Comparison of ENCODE assay signal across 2 cellular contexts in the genomic region with DNA sequence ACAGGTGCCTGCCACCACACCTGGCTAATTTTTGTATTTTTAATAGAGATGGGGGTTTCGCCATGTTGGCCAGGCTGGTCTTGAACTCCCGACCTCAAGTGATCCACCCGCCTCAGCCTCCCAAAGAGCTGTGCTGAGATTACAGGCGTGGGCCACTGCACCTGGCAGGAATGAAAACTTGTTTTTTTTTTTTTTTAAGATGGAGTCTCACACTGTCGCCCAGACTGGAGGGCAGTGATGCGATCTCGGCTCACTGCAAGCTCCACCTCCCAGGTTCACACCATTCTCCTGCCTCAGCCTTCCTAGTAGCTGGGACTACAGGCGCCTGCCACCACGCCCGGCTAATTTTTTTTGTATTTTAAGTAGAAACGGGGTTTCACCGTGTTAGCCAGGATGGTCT. TPM values are rescaled to one million over a fixed set of nuclear protein-coding genes. Genes with fewer than 3 reads are reported as not detected.
"Had no signal": no experiment of that assay in that cellular context is flagged by ENCODE, and none has a peak within 500 bp of the region (broad histone marks: within the 10 kb centered on the region; RNA-seq: fewer than 3 reads in every experiment).

No MANE protein-coding gene starts in this region.

RNA-seq across cellular contexts. Expression of a gene that starts 12.7 kb away (rescaled TPM):
- total RNA-seq: fibroblast of villous mesenchyme, mammary epithelial cell had no signal
- polyA plus RNA-seq: mammary epithelial cell had no signal
